Comparison of ENCODE assay signal across 9 cellular contexts in the genomic region with DNA sequence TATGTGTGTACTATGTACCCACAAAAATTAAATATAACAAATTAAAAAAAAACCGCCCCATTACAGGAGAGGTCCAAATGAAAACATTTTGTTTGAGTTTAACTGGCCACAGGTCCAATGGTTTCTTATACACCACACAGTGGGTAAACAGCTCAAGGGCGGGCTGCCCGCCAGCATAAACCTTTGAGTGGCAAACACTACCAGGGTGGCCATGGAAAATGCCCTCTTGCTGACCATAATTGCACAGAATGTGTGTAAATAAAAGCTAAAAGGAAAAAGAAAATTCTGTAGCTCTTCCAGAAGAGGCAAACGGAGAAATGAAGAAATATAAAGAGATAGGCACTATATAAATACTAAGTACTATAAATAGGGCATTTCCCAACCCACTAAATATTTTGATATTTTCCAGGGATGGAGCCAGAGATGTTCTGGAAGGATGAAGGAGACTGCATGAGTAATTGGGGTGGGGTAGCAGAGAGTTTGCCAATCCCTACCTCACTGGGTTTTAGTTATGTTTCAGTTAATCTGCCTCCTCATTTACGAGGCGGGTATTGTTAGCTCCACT. TPM values are rescaled to one million over a fixed set of nuclear protein-coding genes. Genes with fewer than 3 reads are reported as not detected.
DNase-seq lines count a peak whose midpoint lies in the region; ATAC-seq, FAIRE-seq and TF ChIP-seq lines count a peak whose summit lies in the region.
"Had no signal": no experiment of that assay in that cellular context is flagged by ENCODE, and none has a peak within 500 bp of the region (broad histone marks: within the 10 kb centered on the region; RNA-seq: fewer than 3 reads in every experiment).

No MANE protein-coding gene starts in this region.

- H3K27ac ChIP-seq in CD4-positive, CD25-positive, alpha-beta regulatory T cell (ENCODE audit: insufficient read depth, low read length, poor library complexity, severe bottlenecking): peak overlapping the region; percentile 93
- H3K27ac ChIP-seq in cingulate gyrus (ENCODE audit: low read depth, low read length): peak overlapping the region; percentile 91

- H3K36me3 Mint-ChIP-seq in CD4-positive, CD25-positive, alpha-beta regulatory T cell: peaks cover 8% of the 10 kb centered on the region

- TF ChIP-seq POLR2A in NB4 (IDR thresholded peaks at IDR 0.05; ENCODE audit: extremely low read depth, insufficient read length) (no peak), GM12892 (IDR thresholded peaks at IDR 0.05; ENCODE audit: low read depth, low read length) (no peak)

- no peak for DNase-seq in CD4-positive, CD25-positive, alpha-beta regulatory T cell
- DNase-seq in NB4 (ENCODE audit: low read depth) (no peak), mucosa of descending colon (peak in 2 of 3 donors; percentile 37 to 41), mesenteric fat pad (ENCODE audit: low spot score) (no peak), GM12892 (ENCODE audit: insufficient read length) (no peak)
- no peak for DNase-seq in activated CD4-positive, CD25-positive, alpha-beta regulatory T cell (lab: John Stamatoyannopoulos, UW)

- intact Hi-C loops in mucosa of descending colon (cut with DNase I, micrococcal nuclease): no loop called here

- no peaks in the 10 kb centered on the region for H3K9me3 Mint-ChIP-seq in CD4-positive, CD25-positive, alpha-beta regulatory T cell

- H3K4me3 Mint-ChIP-seq in CD4-positive, CD25-positive, alpha-beta regulatory T cell: peak overlapping the region; percentile 92 to 99 (median 96)

- H3K4me1 Mint-ChIP-seq in CD4-positive, CD25-positive, alpha-beta regulatory T cell: peaks cover 14 to 41% (median 32%) of the 10 kb centered on the region in 4 donors

- H3K4me1 ChIP-seq in CD4-positive, CD25-positive, alpha-beta regulatory T cell (ENCODE audit: control insufficient read depth, insufficient read depth, low read length, poor library complexity, severe bottlenecking): peaks cover 32% of the 10 kb centered on the region
- peaks cover 18% of the 10 kb centered on the region for H3K4me1 ChIP-seq in mucosa of descending colon (ENCODE audit: low read depth)

- peaks cover 5% of the 10 kb centered on the region for H3K27me3 ChIP-seq in CD4-positive, CD25-positive, alpha-beta regulatory T cell (ENCODE audit: control insufficient read depth, insufficient read depth, low read length)

- H3K4me3 ChIP-seq in CD4-positive, CD25-positive, alpha-beta regulatory T cell (ENCODE audit: low read depth, low read length): peak overlapping the region; percentile 98
- H3K4me3 ChIP-seq in NB4 (ENCODE audit: low read depth, low read length): peak overlapping the region; percentile 97
- H3K4me3 ChIP-seq in mucosa of descending colon: no peak overlapping the region

- H3K9me3 ChIP-seq in CD4-positive, CD25-positive, alpha-beta regulatory T cell (ENCODE audit: control insufficient read depth in 2 of 2, low read length in 2 of 2): no peaks in the 10 kb centered on the region
- no peaks in the 10 kb centered on the region for H3K9me3 ChIP-seq in mucosa of descending colon

- TF ChIP-seq CTCF in NB4 (IDR thresholded peaks at IDR 0.05; ENCODE audit: low read depth, low read length) (no peak), mucosa of descending colon (IDR thresholded peaks at IDR 0.05) (no peak)

- no peak for ATAC-seq in CD4-positive, CD25-positive, alpha-beta regulatory T cell (ENCODE audit: low read depth in 2 of 2)
- ATAC-seq in mucosa of descending colon (no peak), GM21360 (IDR thresholded peaks at IDR 0.05; ENCODE audit: unreplicated experiment) (no peak)

- peak overlapping the region in 2 of 3 donors; percentile 96 to 98 for H3K27ac Mint-ChIP-seq in CD4-positive, CD25-positive, alpha-beta regulatory T cell

- no peak for FAIRE-seq in GM12892 (lab: Jason Lieb, UNC)

- H3K27me3 Mint-ChIP-seq in CD4-positive, CD25-positive, alpha-beta regulatory T cell: peaks cover 12% of the 10 kb centered on the region

- peaks cover 7% of the 10 kb centered on the region for H3K36me3 ChIP-seq in CD4-positive, CD25-positive, alpha-beta regulatory T cell (ENCODE audit: control insufficient read depth, insufficient read depth, low read length)
- H3K36me3 ChIP-seq in mucosa of descending colon (ENCODE audit: low read depth): no peaks in the 10 kb centered on the region

RNA-seq across cellular contexts. Expression of gene CDC5L, which starts 1.1 kb away (rescaled TPM):
- 22.4 TPM for total RNA-seq in CD4-positive, CD25-positive, alpha-beta regulatory T cell
- 10 to 100 TPM; 15.9 to 18.3 (median 16.3) TPM for polyA plus RNA-seq in CD4-positive, CD25-positive, alpha-beta regulatory T cell
- 10 to 100 TPM; 16.9 to 20.7 (median 17.8) TPM for total RNA-seq in mucosa of descending colon
- total RNA-seq in mesenteric fat pad: 16.8 TPM
- 15.0 TPM for polyA plus RNA-seq in GM12892 (2012; ENCODE audit: missing spikeins)

RNA-seq across cellular contexts. Expression of gene SPATS1, which starts 44.0 kb away (rescaled TPM):
- total RNA-seq in CD4-positive, CD25-positive, alpha-beta regulatory T cell: not detected
- not detected for polyA plus RNA-seq in CD4-positive, CD25-positive, alpha-beta regulatory T cell
- not detected for total RNA-seq in mucosa of descending colon
- not detected for total RNA-seq in mesenteric fat pad
- polyA plus RNA-seq in GM12892 (2012; ENCODE audit: missing spikeins): not detected
- total RNA-seq: LHCN-M2 had no signal

Comparison
In these comparisons a context has a peak if more than half of its experiments do, and no peak if none do; other contexts are left out.
1. DNase-seq: peak in mucosa of descending colon (2 of 3); none in CD4-positive, CD25-positive, alpha-beta regulatory T cell (0 of 3), NB4 (single experiment), mesenteric fat pad (single experiment), GM12892 (single experiment) and activated CD4-positive, CD25-positive, alpha-beta regulatory T cell (0 of 4).